ENCODE assay signal across 20 cellular contexts in the genomic region with DNA sequence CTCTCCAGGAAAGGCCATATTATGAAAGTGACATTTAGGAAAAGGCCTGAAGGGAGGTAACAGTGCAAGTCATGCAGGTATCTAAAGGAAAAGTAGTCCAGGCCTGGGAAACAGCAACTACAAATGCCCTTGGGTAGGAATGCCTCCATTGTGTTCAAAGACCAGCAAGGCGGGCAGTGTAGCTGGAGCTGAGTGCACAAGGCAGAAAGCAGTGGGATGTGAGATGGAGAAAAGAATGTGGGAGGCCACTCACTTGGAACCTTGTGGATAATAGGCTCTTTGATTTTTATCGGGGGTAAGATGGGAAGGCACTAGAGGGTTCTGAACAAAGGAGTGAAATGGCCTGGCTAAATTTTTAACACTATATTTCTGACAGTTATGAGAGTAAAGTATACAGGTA.
"Had no signal": no experiment of that assay in that cellular context is flagged by ENCODE, and none has a peak within 500 bp of the region (broad histone marks: within the 10 kb centered on the region; RNA-seq: fewer than 3 reads in every experiment).

No MANE protein-coding gene starts in this region.

- ATAC-seq: left lobe of liver; mucosa of descending colon; natural killer cell; psoas muscle; right lobe of liver; stimulated activated memory B cell treated with anti-CD40 and anti-IgM and Interleukin-4, amounts not matched to agents 10 μg/mL and 1 μg/mL and 100 μg/mL, for 72 hours had no signal

- H3K27ac Mint-ChIP-seq: natural killer cell; stimulated activated memory B cell treated with anti-CD40 and anti-IgM and Interleukin-4, amounts not matched to agents 10 μg/mL and 1 μg/mL and 100 μg/mL, for 72 hours; stimulated activated naive CD8-positive, alpha-beta T cell treated with anti-CD3 and anti-CD28 coated beads, Interleukin-15, Interleukin-2, amounts not matched to agents 100 ng/mL and 50 ng/mL, for 24 hours had no signal

- H2AFZ ChIP-seq: hepatocyte had no signal

- H3K4me3 ChIP-seq: esophagus squamous epithelium, hepatocyte, mucosa of descending colon, psoas muscle, right lobe of liver, spleen, tibial artery, upper lobe of left lung, vagina had no signal

- H3K4me1 ChIP-seq: esophagus squamous epithelium, right lobe of liver, tibial artery, upper lobe of left lung had no signal

- H3K4me1 Mint-ChIP-seq: natural killer cell; stimulated activated memory B cell treated with anti-CD40 and anti-IgM and Interleukin-4, amounts not matched to agents 10 μg/mL and 1 μg/mL and 100 μg/mL, for 72 hours had no signal

- H3K36me3 Mint-ChIP-seq: natural killer cell had no signal

- H3K27ac ChIP-seq: esophagus squamous epithelium, hepatocyte, neutrophil, psoas muscle, right lobe of liver, tibial artery, upper lobe of left lung, vagina had no signal

- H3K4me3 Mint-ChIP-seq: natural killer cell; stimulated activated memory B cell treated with anti-CD40 and anti-IgM and Interleukin-4, amounts not matched to agents 10 μg/mL and 1 μg/mL and 100 μg/mL, for 72 hours; stimulated activated naive CD8-positive, alpha-beta T cell treated with anti-CD3 and anti-CD28 coated beads, Interleukin-15, Interleukin-2, amounts not matched to agents 100 ng/mL and 50 ng/mL, for 24 hours had no signal

- H3K36me3 ChIP-seq: esophagus squamous epithelium, neutrophil, right lobe of liver, tibial artery, upper lobe of left lung, vagina had no signal

- H3K4me2 ChIP-seq: hepatocyte had no signal

- H3K9me3 Mint-ChIP-seq: natural killer cell; stimulated activated memory B cell treated with anti-CD40 and anti-IgM and Interleukin-4, amounts not matched to agents 10 μg/mL and 1 μg/mL and 100 μg/mL, for 72 hours; stimulated activated naive CD8-positive, alpha-beta T cell treated with anti-CD3 and anti-CD28 coated beads, Interleukin-15, Interleukin-2, amounts not matched to agents 100 ng/mL and 50 ng/mL, for 24 hours had no signal

- H3K9me3 ChIP-seq: esophagus squamous epithelium, mucosa of descending colon, neutrophil, psoas muscle, right lobe of liver, spleen, tibial artery, upper lobe of left lung, vagina had no signal

- H3K27me3 ChIP-seq: esophagus squamous epithelium, hepatocyte, neutrophil, right lobe of liver, spleen, tibial artery, upper lobe of left lung, vagina had no signal

- H3K27me3 Mint-ChIP-seq: stimulated activated memory B cell treated with anti-CD40 and anti-IgM and Interleukin-4, amounts not matched to agents 10 μg/mL and 1 μg/mL and 100 μg/mL, for 72 hours; stimulated activated naive CD8-positive, alpha-beta T cell treated with anti-CD3 and anti-CD28 coated beads, Interleukin-15, Interleukin-2, amounts not matched to agents 100 ng/mL and 50 ng/mL, for 24 hours had no signal

- H3K79me2 ChIP-seq: hepatocyte had no signal

- DNase-seq: esophagus squamous epithelium; foreskin fibroblast; mammary epithelial cell; mucosa of descending colon; natural killer cell; psoas muscle; retina; right lobe of liver; spleen; stimulated activated CD4-positive, alpha-beta T cell treated with anti-CD3 and anti-CD28 coated beads, Interleukin-15, amount 100 ng/mL, for 24 hours; stimulated activated CD4-positive, alpha-beta T cell treated with anti-CD3 and anti-CD28 coated beads, Interleukin-1b, Interleukin-23, amount 100 ng/mL, for 48 hours; stimulated activated CD4-positive, alpha-beta T cell treated with anti-CD3 and anti-CD28 coated beads, Interleukin-4, amount 100 ng/mL, for 24 hours; tibial artery; upper lobe of left lung had no signal
